ENCODE assay signal across 1 cellular context in genomic region chr1:207223162-207223561, GRCh38.
TF ChIP-seq lines count a peak whose summit lies in the region.

No MANE protein-coding gene starts in this region.

TF ChIP-seq in K562, 482 proteins besides CTCF, POLR2A, EP300 and RAD21 (continued from another document and continues in another):
- TF ChIP-seq ZMIZ1 (IDR thresholded peaks at IDR 0.05; ENCODE audit: low read depth in 2 of 2, low read length in 2 of 2), result no peak
- TF ChIP-seq DACH1 (IDR thresholded peaks at IDR 0.05; ENCODE audit: partially characterized antibody), result no peak
- no peak for TF ChIP-seq MEF2A (IDR thresholded peaks at IDR 0.05; ENCODE audit: control insufficient read depth, low read depth, low read length)
- peak; percentile 80; the same call in 1 of the 2 replicates for TF ChIP-seq DPF2 (IDR thresholded peaks at IDR 0.05)
- TF ChIP-seq ZEB2 (IDR thresholded peaks at IDR 0.05), result peak; percentile 87
- peak; percentile 39; the same call in 1 of the 2 replicates for TF ChIP-seq CTBP1 (IDR thresholded peaks at IDR 0.05; ENCODE audit: borderline replicate concordance)
- TF ChIP-seq GABPA (tag; conservative IDR thresholded peaks at IDR 0.05; ENCODE audit: low read depth), result no peak
- no peak for TF ChIP-seq TEAD2 (tag; IDR thresholded peaks at IDR 0.05)
- peak; percentile 70; the same call in 1 of the 2 replicates for TF ChIP-seq JUN (IDR thresholded peaks at IDR 0.05; ENCODE audit: borderline replicate concordance, low read depth, low read length)
- no peak for TF ChIP-seq JUN (CRISPR knock-in tag; IDR thresholded peaks at IDR 0.05; ENCODE audit: borderline replicate concordance)
- TF ChIP-seq ZNF121 (CRISPR knock-in tag; conservative IDR thresholded peaks at IDR 0.05), result no peak
- no peak for TF ChIP-seq SRSF9 (IDR thresholded peaks at IDR 0.05; ENCODE audit: borderline replicate concordance, low read depth, low read length)
- no peak for TF ChIP-seq MAX (CRISPR knock-in tag; IDR thresholded peaks at IDR 0.05)
- TF ChIP-seq RBM39 (optimal IDR thresholded peaks at IDR 0.05; ENCODE audit: low read depth, low read length), result no peak
- TF ChIP-seq FOSL1 (tag; conservative IDR thresholded peaks at IDR 0.05), result peak; percentile 92
- 0 out of 2 replicates have a peak, but pooled peaks have one; percentile 49 for TF ChIP-seq ARID3A (IDR thresholded peaks at IDR 0.05; ENCODE audit: borderline replicate concordance, low read depth, low read length)
- no peak for TF ChIP-seq KLF13 (tag; IDR thresholded peaks at IDR 0.05; ENCODE audit: borderline replicate concordance, low read depth)
- TF ChIP-seq NR2C1 (IDR thresholded peaks at IDR 0.05), result no peak
- 0 out of 2 replicates have a peak, but pooled peaks have one; percentile 23 for TF ChIP-seq NR2C1 (tag; IDR thresholded peaks at IDR 0.05)
- TF ChIP-seq AFF4 (CRISPR knock-in tag; IDR thresholded peaks at IDR 0.05), result no peak
- no peak for TF ChIP-seq CHD2 (IDR thresholded peaks at IDR 0.05; ENCODE audit: low read depth, low read length)
- no peak for TF ChIP-seq U2AF2 (optimal IDR thresholded peaks at IDR 0.05; ENCODE audit: low read depth, low read length)
- no peak for TF ChIP-seq SNAPC5 (CRISPR knock-in tag; IDR thresholded peaks at IDR 0.05)
- TF ChIP-seq SMARCA4 (IDR thresholded peaks at IDR 0.05), result peak; percentile 77; the same call in 1 of the 2 replicates
- no peak for TF ChIP-seq ZNF253 (CRISPR knock-in tag; conservative IDR thresholded peaks at IDR 0.05)
- no peak for TF ChIP-seq THRB (CRISPR knock-in tag; conservative IDR thresholded peaks at IDR 0.05)
- TF ChIP-seq TEAD4 (IDR thresholded peaks at IDR 0.05; ENCODE audit: low read length), result peak; percentile 35; the same call in 1 of the 2 replicates
- TF ChIP-seq TEAD4 (CRISPR knock-in tag; IDR thresholded peaks at IDR 0.05; ENCODE audit: borderline replicate concordance), result no peak
- no peak for TF ChIP-seq ELF1 (tag; IDR thresholded peaks at IDR 0.05)
- TF ChIP-seq ARID1B (IDR thresholded peaks at IDR 0.05), result peak; percentile 80
- TF ChIP-seq SMARCE1 (IDR thresholded peaks at IDR 0.05), result peak; percentile 89
- TF ChIP-seq HMBOX1 (IDR thresholded peaks at IDR 0.05), result peak; percentile 40; the same call in 1 of the 2 replicates
- 0 out of 2 replicates have a peak, but pooled peaks have one; percentile 17 for TF ChIP-seq HDAC2 (IDR thresholded peaks at IDR 0.05)
- TF ChIP-seq ZNF232 (CRISPR knock-in tag; IDR thresholded peaks at IDR 0.05), result no peak
- TF ChIP-seq ZNF644 (tag; IDR thresholded peaks at IDR 0.05; ENCODE audit: low read depth), result no peak
- 0 out of 4 replicates have a peak, but pooled peaks of 1 of the 2 experiments have one; percentile 38 for TF ChIP-seq ZNF318 (IDR thresholded peaks at IDR 0.05; ENCODE audit: borderline replicate concordance in 1 of 2, low read depth in 1 of 2)
- TF ChIP-seq SMARCC2 (IDR thresholded peaks at IDR 0.05; ENCODE audit: low read depth), result peak; percentile 64; the same call in 1 of the 2 replicates
- TF ChIP-seq JUND (IDR thresholded peaks at IDR 0.05; ENCODE audit: borderline replicate concordance, low read depth, low read length), result peak; percentile 91
- TF ChIP-seq JUND (tag; IDR thresholded peaks at IDR 0.05; ENCODE audit: borderline replicate concordance, low read depth, low read length), result peak; percentile 87
- TF ChIP-seq ZNF395 (CRISPR knock-in tag; IDR thresholded peaks at IDR 0.05), result no peak
- no peak for TF ChIP-seq SRSF1 (IDR thresholded peaks at IDR 0.05; ENCODE audit: low read depth, low read length)
- no peak for TF ChIP-seq NFATC3 (IDR thresholded peaks at IDR 0.05)
